Comparison of ENCODE assay signal across 26 cellular contexts in the genomic region with DNA sequence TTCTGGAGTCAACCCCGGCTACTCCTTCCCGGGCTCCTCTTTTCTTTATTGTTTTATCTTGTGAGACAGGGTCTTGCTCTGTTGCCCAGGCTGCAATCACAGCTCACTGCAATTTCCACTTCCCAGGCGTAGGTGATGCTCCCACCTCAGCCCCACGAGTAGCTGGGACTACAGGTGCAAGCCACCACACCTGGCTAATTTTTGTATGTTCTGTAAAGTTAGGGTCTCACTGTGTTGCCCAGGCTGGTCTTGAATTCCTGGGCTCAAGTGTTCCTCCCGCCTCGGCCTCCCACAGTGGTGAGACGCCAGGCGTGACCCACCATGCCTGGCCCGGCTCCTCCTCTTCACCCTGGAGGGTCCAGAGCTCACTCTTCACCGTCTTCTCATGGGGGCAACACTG. TPM values are rescaled to one million over a fixed set of nuclear protein-coding genes. Genes with fewer than 3 reads are reported as not detected.
DNase-seq lines count a peak whose midpoint lies in the region; ATAC-seq, FAIRE-seq and TF ChIP-seq lines count a peak whose summit lies in the region.
"Had no signal": no experiment of that assay in that cellular context is flagged by ENCODE, and none has a peak within 500 bp of the region (broad histone marks: within the 10 kb centered on the region; RNA-seq: fewer than 3 reads in every experiment).

No MANE protein-coding gene starts in this region.

- H3K14ac ChIP-seq in neuronal stem cell (ENCODE audit: low read length) = no peak overlapping the region

- no peak overlapping the region for H3K4me3 Mint-ChIP-seq in WTC11
- H3K4me3 Mint-ChIP-seq: CD14-positive monocyte; CD4-positive, alpha-beta T cell; CD8-positive, alpha-beta memory T cell; H9; HFFc6 had no signal

- H3K9ac ChIP-seq in HepG2 (ENCODE audit: insufficient read depth, low read depth, low read length) (no peak overlapping the region), neuronal stem cell (ENCODE audit: low read depth, low read length, poor library complexity) (no peak overlapping the region)
- H3K9ac ChIP-seq: BLaER1 treated with 17β-estradiol and CSF1 and Interleukin-3, amounts not matched to agents 10 nM and 100 nM; GM23248 had no signal

- H3K27me3 Mint-ChIP-seq in WTC11 (ENCODE audit: low read depth) = no peaks in the 10 kb centered on the region

- H3K4me1 Mint-ChIP-seq in WTC11 = peaks cover 2% of the 10 kb centered on the region; the same call in 1 of the 2 replicates
- H3K4me1 Mint-ChIP-seq: CD14-positive monocyte had no signal

- H3K4me1 ChIP-seq in HepG2 (ENCODE audit: insufficient read depth, low read length) = peaks cover 34% of the 10 kb centered on the region
- H3K4me1 ChIP-seq in right lobe of liver = no peaks in the 10 kb centered on the region
- H3K4me1 ChIP-seq in neuronal stem cell (ENCODE audit: control insufficient read depth in 2 of 2, insufficient read depth in 1 of 2, low read depth in 1 of 2, low read length in 2 of 2) = no peaks in the 10 kb centered on the region
- H3K4me1 ChIP-seq: BE2C had no signal

- in situ Hi-C loops in HepG2 (cut with HindIII; ENCODE audit: extremely low pct_ligation_motif_present, low pct_unique_long_range_greater_than_20kb) = no loop called here

- H2AFZ ChIP-seq in HepG2 (ENCODE audit: low read length) = no peak overlapping the region
- H2AFZ ChIP-seq in neuronal stem cell (ENCODE audit: low read length) = no peak overlapping the region
- H2AFZ ChIP-seq: GM23248 had no signal

- no peak overlapping the region for H4K91ac ChIP-seq in neuronal stem cell (ENCODE audit: low read depth, low read length, poor library complexity)

- FAIRE-seq in HepG2 (lab: Jason Lieb, UNC) = no peak
- FAIRE-seq: A549, G401.6, GM12892, GM19239 had no signal

- no peak overlapping the region for H4K8ac ChIP-seq in neuronal stem cell (ENCODE audit: low read depth, low read length)

- no peak overlapping the region for H3K4me3 ChIP-seq in HepG2 (replicated peaks in 1 of 3; ENCODE audit: insufficient read depth in 1 of 3, low read depth in 2 of 3, low read length in 3 of 3)
- H3K4me3 ChIP-seq in right lobe of liver = no peak overlapping the region
- no peak overlapping the region for H3K4me3 ChIP-seq in neuronal stem cell (ENCODE audit: low read length in 2 of 2)
- H3K4me3 ChIP-seq: A549; BLaER1 treated with 17β-estradiol and CSF1 and Interleukin-3, amounts not matched to agents 10 nM and 100 nM; GM23248 had no signal

- POLR2A ChIA-PET in HepG2 (lab: Yijun Ruan, JAX) = no interaction called here
- POLR2A ChIA-PET in WTC11 (lab: Charles Lee) = no interaction called here

- peak overlapping the region; percentile 8 for H2AK5ac ChIP-seq in neuronal stem cell (ENCODE audit: low read depth, low read length)

- no peak overlapping the region for H3K27ac ChIP-seq in HepG2 (ENCODE audit: extremely low read length, insufficient read depth, low read length)
- H3K27ac ChIP-seq in right lobe of liver = no peak overlapping the region
- no peak overlapping the region for H3K27ac ChIP-seq in neuronal stem cell (replicated peaks; ENCODE audit: low read length)
- H3K27ac ChIP-seq: BLaER1 treated with 17β-estradiol and CSF1 and Interleukin-3, amounts not matched to agents 10 nM and 100 nM; GM23248 had no signal

- peak overlapping the region; percentile 3 for H3K23ac ChIP-seq in neuronal stem cell (ENCODE audit: low read depth, low read length, poor library complexity)

- ATAC-seq in HepG2 (no peak), right lobe of liver (no peak), WTC11 (no peak)
- no peak for ATAC-seq in activated naive CD4-positive, alpha-beta T cell treated with anti-CD3 and anti-CD28 coated beads, Interleukin-2, amount 50 U/mL, for 72 hours
- ATAC-seq: A549, HCT116 had no signal

- CTCF ChIA-PET in HepG2 (lab: Yijun Ruan, JAX; ENCODE audit: low intra/inter-chr PET ratio, low total read pairs) (no interaction called here), WTC11 (lab: Charles Lee) (no interaction called here)

- H3K18ac ChIP-seq in neuronal stem cell (ENCODE audit: low read length) = peak overlapping the region; percentile 57

- no peak overlapping the region for H3K27ac Mint-ChIP-seq in WTC11
- H3K27ac Mint-ChIP-seq in activated naive CD4-positive, alpha-beta T cell treated with anti-CD3 and anti-CD28 coated beads, Interleukin-2, amount 50 U/mL, for 72 hours = peak overlapping the region in 1 of 2 donors; percentile 64
- H3K27ac Mint-ChIP-seq: CD4-positive, alpha-beta T cell; CD8-positive, alpha-beta memory T cell; H9; HFFc6 had no signal

- intact Hi-C loops in HepG2 (cut with micrococcal nuclease; ENCODE audit: unreplicated experiment) = loop anchor here (10.0 kb wide), 1 partner anchor 80 kb away; no protein-coding TSS in a partner anchor
- intact Hi-C loops in right lobe of liver (cut with DNase I) = no loop called here

- no peaks in the 10 kb centered on the region for H3K79me1 ChIP-seq in neuronal stem cell (ENCODE audit: low read depth, low read length)

- H3K9me3 ChIP-seq in HepG2 (ENCODE audit: low read length) (no peaks in the 10 kb centered on the region), right lobe of liver (no peaks in the 10 kb centered on the region), neuronal stem cell (replicated peaks in 1 of 2; ENCODE audit: control insufficient read depth in 2 of 2, insufficient read depth in 1 of 2, low read depth in 1 of 2, low read length in 2 of 2) (no peaks in the 10 kb centered on the region)
- H3K9me3 ChIP-seq: A549, BE2C had no signal

- no peak for DNase-seq in HepG2 (ENCODE audit: low spot score)
- DNase-seq in right lobe of liver = no peak
- DNase-seq in WTC11 (ENCODE audit: low spot score) = no peak
- no peak for DNase-seq in neuronal stem cell (ENCODE audit: low spot score)
- DNase-seq in activated naive CD4-positive, alpha-beta T cell treated with anti-CD3 and anti-CD28 coated beads, Interleukin-2, amount 50 U/mL, for 72 hours (ENCODE audit: low spot score in 2 of 2) = no peak
- no peak for DNase-seq in DMS53 treated with DMSO at 0.1 percent for 48 hours (lab: John Stamatoyannopoulos, UW; ENCODE audit: unreplicated experiment)
- no peak for DNase-seq in NCI-H526 treated with DMSO at 0.1 percent for 48 hours (lab: John Stamatoyannopoulos, UW)
- DNase-seq: 8988T; ACHN; AML-193; BE2C; Calu3; CD4-positive, alpha-beta T cell; CD8-positive, alpha-beta memory T cell; DMS53; DND-41; GM23248; H9; HFFc6 had no signal

- no peak overlapping the region for H2BK120ac ChIP-seq in neuronal stem cell (ENCODE audit: low read depth, low read length)

- no peak for TF ChIP-seq EP300 in HepG2 (IDR thresholded peaks at IDR 0.05; ENCODE audit: low read depth in 2 of 2, low read length in 2 of 2)
- no peak for TF ChIP-seq EP300 in HepG2 (CRISPR knock-in tag; IDR thresholded peaks at IDR 0.05; ENCODE audit: borderline replicate concordance)

- H2BK12ac ChIP-seq in neuronal stem cell (ENCODE audit: low read length) = no peak overlapping the region

- H2BK15ac ChIP-seq in neuronal stem cell (ENCODE audit: low read length) = no peak overlapping the region

- no peak overlapping the region for H2BK5ac ChIP-seq in neuronal stem cell (ENCODE audit: low read length)

- TF ChIP-seq RAD21 in HepG2 (CRISPR knock-in tag; IDR thresholded peaks at IDR 0.05) = no peak

- TF ChIP-seq CTCF in HepG2 (CRISPR knock-in tag; IDR thresholded peaks at IDR 0.05) (no peak), right lobe of liver (IDR thresholded peaks at IDR 0.05) (no peak), WTC11 (IDR thresholded peaks at IDR 0.05) (no peak)

- TF ChIP-seq POLR2A in HepG2 (IDR thresholded peaks at IDR 0.05; ENCODE audit: insufficient read depth in 1 of 2, low read depth in 2 of 2, low read length in 2 of 2) (no peak), right lobe of liver (IDR thresholded peaks at IDR 0.05) (no peak)

- H3K79me2 ChIP-seq in HepG2 (ENCODE audit: insufficient read depth, low read length) = no peaks in the 10 kb centered on the region

- no peaks in the 10 kb centered on the region for H3K36me3 Mint-ChIP-seq in WTC11
- no peaks in the 10 kb centered on the region for H3K36me3 Mint-ChIP-seq in activated naive CD4-positive, alpha-beta T cell treated with anti-CD3 and anti-CD28 coated beads, Interleukin-2, amount 50 U/mL, for 72 hours
- H3K36me3 Mint-ChIP-seq: CD14-positive monocyte; CD8-positive, alpha-beta memory T cell had no signal

- no peaks in the 10 kb centered on the region for H4K20me1 ChIP-seq in HepG2 (ENCODE audit: insufficient read depth, low read length)

- 53% methylated on average over 10 of the region's 10 CpGs for WGBS in HepG2 (ENCODE audit: low lambda C conversion rate)
- WGBS in right lobe of liver (ENCODE audit: insufficient coverage, low coverage, low lambda C conversion rate, missing lambda C conversion rate) = 93% methylated on average over 5 of the region's 10 CpGs
- no CpG with 5 or more reads among the region's 10 CpGs for WGBS in neuronal stem cell (ENCODE audit: extremely low coverage in 2 of 2, insufficient read length in 2 of 2, insufficient replicate concordance in 1 of 2), 2 donors

- no peak overlapping the region for H3K4ac ChIP-seq in neuronal stem cell (ENCODE audit: low read length)

- H3K27me3 ChIP-seq in HepG2 (ENCODE audit: control insufficient read depth in 1 of 2, insufficient read depth in 2 of 2, low read length in 2 of 2) = peaks cover 3 to 30% of the 10 kb centered on the region in 2 experiments
- H3K27me3 ChIP-seq in right lobe of liver = no peaks in the 10 kb centered on the region
- H3K27me3 ChIP-seq in neuronal stem cell (ENCODE audit: control insufficient read depth in 3 of 3, insufficient read depth in 3 of 3, low read depth in 1 of 3, low read length in 3 of 3) = peaks cover 0 to 28% (median 0%) of the 10 kb centered on the region in 3 experiments

- H3K4me2 ChIP-seq in HepG2 (ENCODE audit: low read depth, low read length) = no peak overlapping the region
- no peak overlapping the region for H3K4me2 ChIP-seq in neuronal stem cell (ENCODE audit: insufficient read depth, low read length, poor library complexity, severe bottlenecking)
- H3K4me2 ChIP-seq: A549; BLaER1 treated with 17β-estradiol and CSF1 and Interleukin-3, amounts not matched to agents 10 nM and 100 nM had no signal

- BruUV-seq in HepG2 (replicated peaks; lab: Mats Ljungman, UMichigan) = no TSS peak

- no peaks in the 10 kb centered on the region for H3K36me3 ChIP-seq in HepG2 (replicated peaks in 1 of 2; ENCODE audit: control insufficient read depth in 1 of 2, insufficient read depth in 2 of 2, low read length in 2 of 2)
- no peaks in the 10 kb centered on the region for H3K36me3 ChIP-seq in right lobe of liver
- no peaks in the 10 kb centered on the region for H3K36me3 ChIP-seq in neuronal stem cell (replicated peaks in 1 of 2; ENCODE audit: control insufficient read depth in 2 of 2, insufficient read depth in 2 of 2, low read length in 2 of 2)
- H3K36me3 ChIP-seq: BE2C; BLaER1 treated with 17β-estradiol and CSF1 and Interleukin-3, amounts not matched to agents 10 nM and 100 nM had no signal

- no peaks in the 10 kb centered on the region for H3K9me3 Mint-ChIP-seq in WTC11
- H3K9me3 Mint-ChIP-seq in activated naive CD4-positive, alpha-beta T cell treated with anti-CD3 and anti-CD28 coated beads, Interleukin-2, amount 50 U/mL, for 72 hours = no peaks in the 10 kb centered on the region
- H3K9me3 Mint-ChIP-seq: CD4-positive, alpha-beta T cell; CD8-positive, alpha-beta memory T cell; H9; HFFc6 had no signal

RNA-seq across cellular contexts. Expression of gene PDGFA, which starts 15.3 kb away (rescaled TPM):
- 0.80 and 1.5 TPM in 2 replicates for total RNA-seq in HepG2 (2016; rRNA removed; fragmentation: Illumina TruSeq; extraction: Trizol)
- total RNA-seq in HepG2 (2016; cell fraction: cytosol; rRNA removed; fragmentation: Illumina TruSeq; extraction: Trizol; ENCODE audit: low read depth) = 1.1 and 1.6 TPM in 2 replicates
- 1.0 and 1.8 TPM in 2 replicates for total RNA-seq in HepG2 (2016; cell fraction: insoluble cytoplasmic fraction; rRNA removed; fragmentation: Illumina TruSeq; extraction: Trizol)
- total RNA-seq in HepG2 (2016; cell fraction: membrane; rRNA removed; fragmentation: Illumina TruSeq; extraction: Trizol) = 2.6 and 3.0 TPM in 2 replicates
- 1.3 and 1.4 TPM in 2 replicates for total RNA-seq in HepG2 (2016; cell fraction: nucleus; rRNA removed; fragmentation: Illumina TruSeq; extraction: Trizol)
- polyA plus RNA-seq in HepG2 (2011; rRNA removed) = 2.4 and 3.4 TPM in 2 replicates
- polyA plus RNA-seq in HepG2 (2011; cell fraction: cytosol; rRNA removed) = 1.2 and 2.1 TPM in 2 replicates
- polyA plus RNA-seq in HepG2 (2011; cell fraction: nucleus; rRNA removed) = 2.9 and 5.0 TPM in 2 replicates
- polyA plus RNA-seq in HepG2 (2012) = 1.2 and 1.3 TPM in 2 replicates
- 0.57 and 0.60 TPM in 2 replicates for polyA plus RNA-seq in HepG2 (2016; cell fraction: cytosol; fragmentation: Illumina TruSeq; extraction: Trizol; ENCODE audit: low read depth)
- polyA plus RNA-seq in HepG2 (2016; cell fraction: insoluble cytoplasmic fraction; fragmentation: Illumina TruSeq; extraction: Trizol; ENCODE audit: low read depth) = 0.93 and 1.1 TPM in 2 replicates
- 1.1 TPM in 2 replicates for polyA plus RNA-seq in HepG2 (2016; cell fraction: membrane; fragmentation: Illumina TruSeq; extraction: Trizol; ENCODE audit: low read depth)
- 1.9 TPM in 2 replicates for polyA plus RNA-seq in HepG2 (2016; cell fraction: nucleus; fragmentation: Illumina TruSeq; extraction: Trizol; ENCODE audit: insufficient read depth, low read depth)
- polyA minus RNA-seq in HepG2 (2011; rRNA and poly(A)+ RNA removed; ENCODE audit: low replicate concordance) = 14.6 and 20.5 TPM in 2 replicates
- 4.8 and 15.5 TPM in 2 replicates for polyA minus RNA-seq in HepG2 (2011; cell fraction: cytosol; rRNA and poly(A)+ RNA removed)
- 2.3 and 2.4 TPM in 2 replicates for polyA minus RNA-seq in HepG2 (2011; cell fraction: nucleus; rRNA and poly(A)+ RNA removed)
- 10 to 100 TPM in 3 of 6 experiments, 1 to 10 TPM in 3; 2.3 to 20.9 (median 8.4) TPM for total RNA-seq in right lobe of liver
- 114 to 131 TPM (median 129 TPM) in 3 replicates for total RNA-seq in WTC11 (2021)
- 6.2 TPM for polyA plus RNA-seq in neuronal stem cell (2013, experiment 1 of 2)
- polyA plus RNA-seq in neuronal stem cell (2013, experiment 2 of 2) = 5.7 TPM
- total RNA-seq in activated naive CD4-positive, alpha-beta T cell treated with anti-CD3 and anti-CD28 coated beads, Interleukin-2, amount 50 U/mL, for 72 hours = 10 to 100 TPM in 1 of 2 donors, 1 to 10 TPM in 1; 8.4 to 11.7 TPM

Comparison
In these comparisons a context has a peak if more than half of its experiments do, and no peak if none do; other contexts are left out.
1. Of the 50 proteins assayed by ChIP-seq in both HepG2 and WTC11: peak only in HepG2: none; only in WTC11: none; in both: ZNF121; in neither: 49.